ENCODE assay signal across 33 cellular contexts in the genomic region with DNA sequence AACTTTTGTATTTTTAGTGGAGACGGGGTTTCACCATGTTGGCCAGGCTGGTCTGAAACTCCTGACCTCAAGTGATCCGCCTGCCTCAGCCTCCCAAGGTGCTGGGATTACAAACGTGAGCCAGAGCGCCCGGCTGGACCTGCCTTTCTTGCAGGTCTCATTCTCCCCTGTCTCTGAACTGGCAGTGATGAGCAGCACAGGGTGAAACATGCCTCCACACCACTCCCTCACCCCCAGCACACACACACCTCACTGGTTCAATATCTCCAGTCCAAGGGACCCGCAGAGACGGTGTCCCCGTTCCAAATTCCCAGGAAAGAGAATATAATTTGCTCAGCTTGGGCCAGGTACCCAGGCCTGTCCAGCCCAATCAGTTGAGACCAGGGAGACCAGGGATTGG. TPM values are rescaled to one million over a fixed set of nuclear protein-coding genes. Genes with fewer than 3 reads are reported as not detected.
"Had no signal": no experiment of that assay in that cellular context is flagged by ENCODE, and none has a peak within 500 bp of the region (broad histone marks: within the 10 kb centered on the region; RNA-seq: fewer than 3 reads in every experiment).

No MANE protein-coding gene starts in this region.

- H3K27ac ChIP-seq: adrenal gland, body of pancreas had no signal

- H3K27me3 Mint-ChIP-seq: activated naive CD8-positive, alpha-beta T cell treated with anti-CD3 and anti-CD28 coated beads for 36 hours had no signal

- H3K36me3 ChIP-seq: adrenal gland had no signal

- ATAC-seq: activated CD4-positive, alpha-beta T cell treated with anti-CD3 and anti-CD28 coated beads for 36 hours; activated CD8-positive, alpha-beta memory T cell treated with anti-CD3 and anti-CD28 coated beads, Interleukin-2, amount 10 ng/mL, durations not matched to agents 7 days and 5 days; activated CD8-positive, alpha-beta T cell treated with anti-CD3 and anti-CD28 coated beads, Interleukin-2, amount 10 ng/mL, durations not matched to agents 7 days and 5 days; activated naive CD8-positive, alpha-beta T cell treated with anti-CD3 and anti-CD28 coated beads, Interleukin-2, amount 50 U/mL, for 24 hours; body of pancreas; esophagus mucosa had no signal

- H3K4me3 ChIP-seq: adrenal gland, body of pancreas had no signal

- H3K4me1 ChIP-seq: adrenal gland, body of pancreas had no signal

- H3K9me3 ChIP-seq: adrenal gland had no signal

- H3K9me3 Mint-ChIP-seq: endodermal cell had no signal

- FAIRE-seq: colon, frontal cortex had no signal

- H3K27me3 ChIP-seq: adrenal gland, body of pancreas had no signal

- H3K4me1 Mint-ChIP-seq: activated CD4-positive, alpha-beta T cell treated with anti-CD3 and anti-CD28 coated beads for 36 hours; activated CD4-positive, alpha-beta T cell treated with anti-CD3 and anti-CD28 coated beads, Interleukin-2, amount 10 ng/mL, durations not matched to agents 24 days and 14 days; activated CD8-positive, alpha-beta memory T cell treated with anti-CD3 and anti-CD28 coated beads, Interleukin-2, amount 10 ng/mL, durations not matched to agents 7 days and 5 days; activated naive CD8-positive, alpha-beta T cell treated with anti-CD3 and anti-CD28 coated beads, Interleukin-2, amount 50 U/mL, for 24 hours; endodermal cell had no signal

- H3K4me3 Mint-ChIP-seq: activated CD4-positive, alpha-beta memory T cell treated with anti-CD3 and anti-CD28 coated beads for 36 hours; activated CD4-positive, alpha-beta T cell treated with anti-CD3 and anti-CD28 coated beads for 36 hours; activated CD4-positive, alpha-beta T cell treated with anti-CD3 and anti-CD28 coated beads, Interleukin-2, amount 10 ng/mL, durations not matched to agents 24 days and 14 days; activated CD8-positive, alpha-beta memory T cell treated with anti-CD3 and anti-CD28 coated beads, Interleukin-2, amount 10 ng/mL, durations not matched to agents 7 days and 5 days; activated CD8-positive, alpha-beta T cell treated with anti-CD3 and anti-CD28 coated beads, Interleukin-2, amount 10 ng/mL, durations not matched to agents 7 days and 5 days; activated naive CD8-positive, alpha-beta T cell treated with anti-CD3 and anti-CD28 coated beads for 36 hours; activated naive CD8-positive, alpha-beta T cell treated with anti-CD3 and anti-CD28 coated beads, Interleukin-2, amount 50 U/mL, for 24 hours; activated T-helper 1 cell treated with anti-CD3 and anti-CD28 coated beads, Interleukin-12 subunit alpha, Interleukin-12 subunit beta, Interleukin-2, Interleukin-4 antibody, amounts not matched to agents 30 ng/mL and 10 ng/mL and 1 ng/mL, durations not matched to agents 14 hours and 24 hours and 36 hours; endodermal cell had no signal

- H3K27ac Mint-ChIP-seq: activated CD4-positive, alpha-beta memory T cell treated with anti-CD3 and anti-CD28 coated beads for 36 hours; activated CD4-positive, alpha-beta T cell treated with anti-CD3 and anti-CD28 coated beads for 36 hours; activated CD4-positive, alpha-beta T cell treated with anti-CD3 and anti-CD28 coated beads, Interleukin-2, amount 10 ng/mL, durations not matched to agents 24 days and 14 days; activated CD8-positive, alpha-beta memory T cell treated with anti-CD3 and anti-CD28 coated beads, Interleukin-2, amount 10 ng/mL, durations not matched to agents 7 days and 5 days; activated CD8-positive, alpha-beta T cell treated with anti-CD3 and anti-CD28 coated beads, Interleukin-2, amount 10 ng/mL, durations not matched to agents 7 days and 5 days; activated naive CD8-positive, alpha-beta T cell treated with anti-CD3 and anti-CD28 coated beads for 36 hours; activated naive CD8-positive, alpha-beta T cell treated with anti-CD3 and anti-CD28 coated beads, Interleukin-2, amount 50 U/mL, for 24 hours; activated T-helper 1 cell treated with anti-CD3 and anti-CD28 coated beads, Interleukin-12 subunit alpha, Interleukin-12 subunit beta, Interleukin-2, Interleukin-4 antibody, amounts not matched to agents 30 ng/mL and 10 ng/mL and 1 ng/mL, durations not matched to agents 14 hours and 24 hours and 36 hours; activated T-helper 2 cell treated with anti-CD3 and anti-CD28 coated beads, Interferon-gamma antibody, Interleukin-2, Interleukin-4, amounts not matched to agents 10 μg/mL and 5 μg/mL and 100 μg/mL, durations not matched to agents 14 hours and 24 hours and 36 hours; endodermal cell had no signal

- DNase-seq: activated CD4-positive, alpha-beta memory T cell treated with anti-CD3 and anti-CD28 coated beads for 36 hours; activated CD4-positive, alpha-beta T cell treated with anti-CD3 and anti-CD28 coated beads for 36 hours; activated CD4-positive, alpha-beta T cell treated with anti-CD3 and anti-CD28 coated beads, Interleukin-2, amount 10 ng/mL, durations not matched to agents 24 days and 14 days; activated CD4-positive, CD25-positive, alpha-beta regulatory T cell; activated CD4-positive, CD25-positive, alpha-beta regulatory T cell treated with anti-CD3 and anti-CD28 coated beads, Interleukin-2, amount 50 U/mL, for 72 hours; activated CD8-positive, alpha-beta memory T cell treated with anti-CD3 and anti-CD28 coated beads, Interleukin-2, amount 10 ng/mL, durations not matched to agents 7 days and 5 days; activated CD8-positive, alpha-beta memory T cell treated with anti-CD3 and anti-CD28 coated beads, Interleukin-2, amount 50 U/mL, for 4 hours; activated CD8-positive, alpha-beta T cell treated with anti-CD3 and anti-CD28 coated beads, Interleukin-2, amount 10 ng/mL, durations not matched to agents 7 days and 5 days; activated gamma-delta T cell treated with Interleukin-2 at 50 U/mL for 16 hours; activated naive CD4-positive, alpha-beta T cell treated with anti-CD3 and anti-CD28 coated beads, Interleukin-2, amount 50 U/mL, for 16 hours; activated naive CD4-positive, alpha-beta T cell treated with Interleukin-2 at 50 U/mL for 16 hours; activated naive CD8-positive, alpha-beta T cell treated with anti-CD3 and anti-CD28 coated beads for 36 hours; activated naive CD8-positive, alpha-beta T cell treated with anti-CD3 and anti-CD28 coated beads, Interleukin-2, amount 50 U/mL, for 24 hours; activated T-cell treated with anti-CD3 and anti-CD28 coated beads, Interleukin-2, amount 50 U/mL, for 1 hour; activated T-cell treated with anti-CD3 and anti-CD28 coated beads, Interleukin-2, amount 50 U/mL, for 48 hours; amygdala; aorta; body of pancreas; caudate nucleus; effector CD8-positive, alpha-beta T cell; endodermal cell; foreskin fibroblast; T-helper 2 cell had no signal

RNA-seq across cellular contexts. Expression of a gene that starts 23.3 kb away (rescaled TPM):
- total RNA-seq: activated CD4-positive, alpha-beta T cell treated with anti-CD3 and anti-CD28 coated beads for 36 hours; activated CD4-positive, alpha-beta T cell treated with anti-CD3 and anti-CD28 coated beads, Interleukin-2, amount 10 ng/mL, durations not matched to agents 24 days and 14 days; activated CD8-positive, alpha-beta memory T cell treated with anti-CD3 and anti-CD28 coated beads, Interleukin-2, amount 10 ng/mL, durations not matched to agents 7 days and 5 days; activated T-helper 2 cell treated with anti-CD3 and anti-CD28 coated beads, Interferon-gamma antibody, Interleukin-2, Interleukin-4, amounts not matched to agents 10 μg/mL and 5 μg/mL and 100 μg/mL, durations not matched to agents 14 hours and 24 hours and 36 hours; aorta; body of pancreas; chondrocyte; dermis microvascular lymphatic vessel endothelial cell; epithelial cell of proximal tubule; esophagus mucosa; frontal cortex; T-helper 1 cell treated with Interleukin-12 subunit alpha and Interleukin-12 subunit beta and Interleukin-4 antibody, amounts not matched to agents 30 ng/mL and 1 ng/mL, for 36 hours had no signal
